ENCODE assay signal across 15 cellular contexts in the genomic region with DNA sequence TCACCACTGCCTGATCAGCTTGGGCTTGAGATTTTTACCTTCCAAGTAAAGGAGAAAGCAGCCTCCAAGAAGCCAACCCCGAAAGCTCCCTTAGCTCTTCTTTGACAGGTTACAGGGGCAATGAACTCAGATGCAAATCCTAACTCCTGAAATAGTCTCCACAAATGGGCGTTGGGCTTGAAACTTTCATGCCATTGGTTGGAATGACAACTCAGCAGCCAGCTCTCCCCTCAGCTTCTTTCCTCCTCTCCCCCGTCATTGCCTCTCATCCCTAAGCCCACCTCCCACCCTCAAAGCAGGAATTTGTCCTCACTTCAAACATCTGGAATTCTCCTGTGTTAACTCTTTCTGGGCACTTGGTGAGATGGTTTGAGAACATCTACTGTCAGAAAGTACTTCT. TPM values are rescaled to one million over a fixed set of nuclear protein-coding genes. Genes with fewer than 3 reads are reported as not detected.
DNase-seq lines count a peak whose midpoint lies in the region; ATAC-seq and TF ChIP-seq lines count a peak whose summit lies in the region.
"Had no signal": no experiment of that assay in that cellular context is flagged by ENCODE, and none has a peak within 500 bp of the region (broad histone marks: within the 10 kb centered on the region; RNA-seq: fewer than 3 reads in every experiment).

Gene TAT, minus strand, starts transcription at position 122 of the 400 bp plus-strand sequence. CDS start 677 bp downstream, outside the sequence.

- TF ChIP-seq POLR2A in right lobe of liver (IDR thresholded peaks at IDR 0.05) = peak; percentile 91

- no peaks in the 10 kb centered on the region for H3K27me3 ChIP-seq in right lobe of liver

- POLR2A ChIA-PET in WTC11 (lab: Charles Lee) = no interaction called here

- ATAC-seq in WTC11 (peak; percentile 59), right lobe of liver (peak; percentile 40 to 65 (median 53)), HG02970 (IDR thresholded peaks at IDR 0.05; ENCODE audit: low FRiP score, unreplicated experiment) (no peak)
- ATAC-seq: A549; CD8-positive, alpha-beta T cell had no signal

- no peaks in the 10 kb centered on the region for H3K4me1 Mint-ChIP-seq in WTC11

- no peaks in the 10 kb centered on the region for H3K9me3 ChIP-seq in right lobe of liver
- H3K9me3 ChIP-seq: A549, HAP-1 had no signal

- H3K27ac ChIP-seq in right lobe of liver = peak within 1 kb of the TSS; percentile 75 to 100 (median 98)
- H3K27ac ChIP-seq: A549 had no signal

- intact Hi-C loops in right lobe of liver (cut with DNase I) (no loop called here), posterior cingulate gyrus (cut with DNase I) (no loop called here)

- peak within 1 kb of the TSS; percentile 21 to 70 (median 60) for H3K4me3 ChIP-seq in right lobe of liver
- H3K4me3 ChIP-seq: A549, HAP-1 had no signal

- no peak within 1 kb of the TSS for H3K27ac Mint-ChIP-seq in WTC11
- H3K27ac Mint-ChIP-seq: CD14-positive monocyte; CD8-positive, alpha-beta T cell had no signal

- peaks cover 0 to 31% (median 9%) of the 10 kb centered on the region in 4 donors for H3K4me1 ChIP-seq in right lobe of liver
- H3K4me1 ChIP-seq: HAP-1 had no signal

- peaks cover 30% of the 10 kb centered on the region for H3K27me3 Mint-ChIP-seq in WTC11 (ENCODE audit: low read depth)

- H3K9me3 Mint-ChIP-seq in WTC11 = no peaks in the 10 kb centered on the region
- H3K9me3 Mint-ChIP-seq: CD8-positive, alpha-beta T cell had no signal

- CTCF ChIA-PET in WTC11 (lab: Charles Lee) = interaction anchor here (0.8 to 1.9 kb wide), 4 partner anchors 12 to 395 kb away, joined by 3 to 20 read pairs (median 6); no protein-coding TSS in a partner anchor

- no peaks in the 10 kb centered on the region for H3K36me3 Mint-ChIP-seq in WTC11
- H3K36me3 Mint-ChIP-seq: CD14-positive monocyte; CD8-positive, alpha-beta T cell had no signal

- peaks cover 0 to 38% (median 18%) of the 10 kb centered on the region in 4 donors for H3K36me3 ChIP-seq in right lobe of liver
- H3K36me3 ChIP-seq: HAP-1 had no signal

- H3K4me3 Mint-ChIP-seq in WTC11 = no peak within 1 kb of the TSS
- H3K4me3 Mint-ChIP-seq: CD14-positive monocyte; CD8-positive, alpha-beta T cell had no signal

- no peak for TF ChIP-seq CTCF in WTC11 (IDR thresholded peaks at IDR 0.05)
- no peak for TF ChIP-seq CTCF in right lobe of liver (IDR thresholded peaks at IDR 0.05)

- no peak for DNase-seq in WTC11 (ENCODE audit: low spot score)
- peak; percentile 44 for DNase-seq in iPS-NIHi11 (ENCODE audit: low spot score)
- peak in 2 of 3 donors; percentile 65 to 88 for DNase-seq in right lobe of liver
- no peak for DNase-seq in anterior cingulate cortex (lab: John Stamatoyannopoulos, UW)
- no peak for DNase-seq in posterior cingulate gyrus
- DNase-seq: CD8-positive, alpha-beta T cell; COR-L47; DMS153; DMS79 treated with DMSO at 0.1 percent for 48 hours; EL had no signal

- WGBS in right lobe of liver (ENCODE audit: insufficient coverage, low coverage, low lambda C conversion rate, missing lambda C conversion rate) = 17% methylated on average over 3 of the region's 3 CpGs

TF ChIP-seq in WTC11, 78 proteins besides CTCF, POLR2A, EP300 and RAD21:
- no peak for TF ChIP-seq IRF2 (CRISPR knock-in tag; IDR thresholded peaks at IDR 0.05; ENCODE audit: borderline replicate concordance, low read depth)
- no peak for TF ChIP-seq ZNF396 (CRISPR knock-in tag; IDR thresholded peaks at IDR 0.05; ENCODE audit: borderline replicate concordance)
- TF ChIP-seq EMX1 (CRISPR knock-in tag; IDR thresholded peaks at IDR 0.05) = no peak
- TF ChIP-seq SMAD3 (CRISPR knock-in tag; IDR thresholded peaks at IDR 0.05; ENCODE audit: borderline replicate concordance) = no peak

RNA-seq across cellular contexts. Expression of gene TAT, which starts in this region (rescaled TPM):
- total RNA-seq in WTC11 (2021) (0.66 to 0.89 TPM (median 0.68 TPM) in 3 replicates), right lobe of liver (1,000 to 10,000 TPM in 5 of 6 experiments, 100 to 1,000 TPM in 1; 109 to 3,026 (median 1,168) TPM)
- total RNA-seq: CD8-positive, alpha-beta T cell; HT1080 had no signal

Comparison
In these comparisons a context has a peak if more than half of its experiments do, and no peak if none do; other contexts are left out.
1. RNA of gene TAT (total RNA-seq): 109 to 3,026 TPM in right lobe of liver; 0.66 to 0.89 TPM in WTC11; every median in the first group is over 10 times any median in the second.
2. Peak in ATAC-seq in WTC11; RNA of the gene not detected or under 1 TPM.
3. DNase-seq: peak in iPS-NIHi11 (single experiment) and right lobe of liver (2 of 3); none in WTC11 (single experiment), anterior cingulate cortex (0 of 58) and posterior cingulate gyrus (0 of 10).